Comparison of ENCODE assay signal across 9 cellular contexts in the genomic region with DNA sequence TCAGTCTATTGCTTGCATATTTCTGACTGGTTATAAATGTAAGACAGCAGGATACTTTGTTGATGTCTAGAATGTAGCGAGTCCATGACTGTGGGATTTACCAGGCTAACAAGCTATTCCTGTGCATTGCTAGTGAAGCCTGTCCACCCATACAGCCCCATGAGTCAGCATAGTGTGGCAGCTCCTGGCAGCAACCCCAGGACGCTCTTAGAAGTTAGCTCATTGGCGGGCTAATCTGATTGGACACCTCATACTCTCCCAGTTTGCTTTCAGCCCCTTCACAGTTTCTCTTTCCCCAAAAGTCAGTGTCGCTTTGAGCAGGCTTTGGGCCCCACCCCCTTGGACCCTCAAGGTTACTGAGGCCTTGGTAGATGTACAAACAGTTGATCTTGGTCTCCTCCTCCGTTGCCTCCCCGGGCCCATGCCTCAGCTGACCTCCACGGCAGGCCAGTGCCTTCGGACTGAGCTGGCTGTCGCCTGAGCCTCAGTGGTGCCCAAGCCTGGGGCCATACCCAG. TPM values are rescaled to one million over a fixed set of nuclear protein-coding genes. Genes with fewer than 3 reads are reported as not detected.
DNase-seq lines count a peak whose midpoint lies in the region; ATAC-seq and TF ChIP-seq lines count a peak whose summit lies in the region.
"Had no signal": no experiment of that assay in that cellular context is flagged by ENCODE, and none has a peak within 500 bp of the region (broad histone marks: within the 10 kb centered on the region; RNA-seq: fewer than 3 reads in every experiment).

No MANE protein-coding gene starts in this region.

- peaks cover 5 to 16% of the 10 kb centered on the region in 2 donors for H3K36me3 ChIP-seq in esophagus (ENCODE audit: control insufficient read depth in 2 of 2, insufficient read depth in 2 of 2, low read length in 1 of 2)
- peaks cover 0 to 63% of the 10 kb centered on the region in 2 donors for H3K36me3 ChIP-seq in psoas muscle (ENCODE audit: insufficient read depth in 1 of 2, low read depth in 1 of 2)
- peaks cover 6% of the 10 kb centered on the region for H3K36me3 ChIP-seq in H7 (replicated peaks; ENCODE audit: control insufficient read depth, insufficient read depth, low read length)
- H3K36me3 ChIP-seq: cardiac muscle cell had no signal

- intact Hi-C loops in psoas muscle (cut with DNase I), result no loop called here

- DNase-seq in ELR (ENCODE audit: low read depth) (peak; percentile 92), RKO (ENCODE audit: low spot score) (peak; percentile 39), psoas muscle (no peak), H7 (no peak), cerebellum (ENCODE audit: low spot score) (no peak)
- DNase-seq in stimulated activated CD4-positive, alpha-beta T cell treated with anti-CD3 and anti-CD28 coated beads, Interleukin-2, amount 100 ng/mL, for 48 hours, result no peak

- 81 to 89% methylated on average over 9 of the region's 9 CpGs for WGBS in esophagus, 2 donors
- 91 to 94% (median 94%) methylated on average over 9 of the region's 9 CpGs for WGBS in psoas muscle, 3 donors

- H3K27ac ChIP-seq in esophagus (ENCODE audit: low read depth in 2 of 2, low read length in 1 of 2) (peak overlapping the region; percentile 40 to 70), psoas muscle (peak overlapping the region; percentile 60)
- H3K27ac ChIP-seq: cardiac muscle cell had no signal

- ATAC-seq in psoas muscle, result peak; percentile 84 to 90 (median 87)
- no peak for ATAC-seq in GM18519 (IDR thresholded peaks at IDR 0.05; ENCODE audit: low FRiP score, unreplicated experiment)

- H3K4me1 ChIP-seq in esophagus (ENCODE audit: control insufficient read depth in 2 of 2, insufficient read depth in 2 of 2, low read length in 1 of 2) (peaks cover 6 to 11% of the 10 kb centered on the region in 2 donors), psoas muscle (peaks cover 8% of the 10 kb centered on the region)

- no peaks in the 10 kb centered on the region for H3K9me3 ChIP-seq in esophagus (ENCODE audit: control insufficient read depth in 2 of 2, insufficient read depth in 1 of 2, low read depth in 1 of 2, low read length in 1 of 2)
- H3K9me3 ChIP-seq in psoas muscle, result no peaks in the 10 kb centered on the region

- no peak for TF ChIP-seq CTCF in psoas muscle (IDR thresholded peaks at IDR 0.05)

- H3K27me3 ChIP-seq in esophagus (ENCODE audit: control insufficient read depth in 1 of 2, insufficient read depth in 2 of 2, low read length in 2 of 2), result no peaks in the 10 kb centered on the region
- H3K27me3 ChIP-seq in psoas muscle (ENCODE audit: insufficient read depth in 3 of 3, low read length in 2 of 3), result no peaks in the 10 kb centered on the region
- no peaks in the 10 kb centered on the region for H3K27me3 ChIP-seq in H7 (ENCODE audit: control insufficient read depth, insufficient read depth, low read length)
- H3K27me3 ChIP-seq: cardiac muscle cell had no signal

- no peak overlapping the region for H3K4me3 ChIP-seq in esophagus (ENCODE audit: low read depth in 1 of 2, low read length in 2 of 2)
- H3K4me3 ChIP-seq in psoas muscle, result no peak overlapping the region
- H3K4me3 ChIP-seq in H7 (ENCODE audit: insufficient read depth, low read depth, low read length), result no peak overlapping the region
- H3K4me3 ChIP-seq: cardiac muscle cell had no signal

RNA-seq across cellular contexts. Expression of gene COA5, which starts 48.0 kb away (rescaled TPM):
- polyA plus RNA-seq in esophagus (10 to 100 TPM; 16.7 to 43.0 TPM), psoas muscle (10 to 100 TPM; 26.3 to 58.5 (median 35.2) TPM)
- total RNA-seq in psoas muscle (10 to 100 TPM; 22.5 to 37.5 (median 29.2) TPM), cerebellum (45.7 TPM)
- 19.7 and 28.6 TPM in 2 replicates for total RNA-seq in H7 (2014; rRNA removed; shearing (Covaris generic))

RNA-seq across cellular contexts. Expression of gene UNC50, which starts 48.1 kb away (rescaled TPM):
- polyA plus RNA-seq in esophagus, result 10 to 100 TPM; 22.8 to 26.0 TPM
- 10 to 100 TPM; 19.9 to 35.1 (median 22.4) TPM for total RNA-seq in psoas muscle
- 10 to 100 TPM; 26.6 to 48.5 (median 37.3) TPM for polyA plus RNA-seq in psoas muscle
- 36.3 and 37.1 TPM in 2 replicates for total RNA-seq in H7 (2014; rRNA removed; shearing (Covaris generic))
- total RNA-seq in cerebellum, result 29.1 TPM

Comparison
In these comparisons a context has a peak if more than half of its experiments do, and no peak if none do; other contexts are left out.
1. DNase-seq: peak in ELR (single experiment) and RKO (single experiment); none in psoas muscle (0 of 2), stimulated activated CD4-positive, alpha-beta T cell treated with anti-CD3 and anti-CD28 coated beads, Interleukin-2, amount 100 ng/mL, for 48 hours (0 of 2), H7 (single experiment) and cerebellum (single experiment).